In the genomic region with DNA sequence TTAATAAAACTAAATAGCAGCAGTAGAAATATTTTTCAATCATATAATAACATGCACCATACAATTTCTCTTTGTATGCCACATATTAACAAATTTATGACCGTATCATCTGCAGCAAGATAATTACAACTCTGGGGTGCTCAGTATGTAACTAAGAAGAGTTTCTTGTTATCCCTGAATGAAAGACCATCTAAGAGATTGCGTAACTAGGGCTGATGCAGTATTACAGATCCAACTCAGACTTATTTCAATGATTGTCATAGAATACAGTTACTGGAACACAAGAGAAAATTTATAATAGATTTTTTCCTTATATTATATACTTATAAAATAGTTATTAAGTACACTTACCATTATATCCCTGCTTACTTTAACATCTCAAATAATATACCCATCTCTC, we compare ENCODE assay signal across 8 cellular contexts.
"Had no signal": no experiment of that assay in that cellular context is flagged by ENCODE, and none has a peak within 500 bp of the region (broad histone marks: within the 10 kb centered on the region; RNA-seq: fewer than 3 reads in every experiment).

No MANE protein-coding gene starts in this region.

- H3K27ac ChIP-seq: GM23248, KMS-11 had no signal

- H3K4me2 ChIP-seq: KMS-11 had no signal

- H3K9ac ChIP-seq: GM23248, KMS-11 had no signal

- H3K4me3 ChIP-seq: GM23248 had no signal

- H2AFZ ChIP-seq: GM23248 had no signal

- FAIRE-seq: H54, HTR-8/SVneo had no signal

- DNase-seq: GM23248, GOT3, H9, HCEC 1CT, KBM-7 had no signal
